16 cellular contexts compared by ENCODE assay signal in genomic region chr4:137956256-137956655, GRCh38.
"Had no signal": no experiment of that assay in that cellular context is flagged by ENCODE, and none has a peak within 500 bp of the region (broad histone marks: within the 10 kb centered on the region; RNA-seq: fewer than 3 reads in every experiment).

No MANE protein-coding gene starts in this region.

- H3K9me3 ChIP-seq: ascending aorta, esophagus muscularis mucosa, gastroesophageal sphincter, pancreas, sigmoid colon, stomach, testis, upper lobe of left lung had no signal

- H3K27me3 ChIP-seq: ascending aorta, pancreas, sigmoid colon, stomach, testis, upper lobe of left lung had no signal

- H3K27ac ChIP-seq: ascending aorta, esophagus muscularis mucosa, gastroesophageal sphincter, pancreas, sigmoid colon, stomach, testis, upper lobe of left lung had no signal

- ATAC-seq: gastroesophageal sphincter, left lobe of liver, pancreas had no signal

- FAIRE-seq: endometrium, islet of Langerhans, pancreas had no signal

- H3K4me1 ChIP-seq: ascending aorta, pancreas, stomach, testis had no signal

- DNase-seq: activated B cell treated with CpG ODN at 0.5 μM for 24 hours; activated CD4-positive, alpha-beta T cell treated with anti-CD3 and anti-CD28 coated beads for 48 hours; activated naive CD4-positive, alpha-beta T cell treated with Interleukin-2 at 50 U/mL for 16 hours; naive B cell; pancreas; sigmoid colon; stimulated activated CD4-positive, alpha-beta T cell treated with anti-CD3 and anti-CD28 coated beads, Interleukin-1b, Interleukin-23, amount 100 ng/mL, for 48 hours; stomach; testis; upper lobe of left lung had no signal

- H3K36me3 ChIP-seq: ascending aorta, esophagus muscularis mucosa, gastroesophageal sphincter, pancreas, sigmoid colon, stomach, upper lobe of left lung had no signal

- H3K4me3 ChIP-seq: ascending aorta, esophagus muscularis mucosa, gastroesophageal sphincter, pancreas, sigmoid colon, stomach, testis, upper lobe of left lung had no signal
